Comparison of ENCODE assay signal across 18 cellular contexts in genomic region chr13:50691176-50691681, GRCh38.
DNase-seq lines count a peak whose midpoint lies in the region; ATAC-seq and TF ChIP-seq lines count a peak whose summit lies in the region.
"Had no signal": no experiment of that assay in that cellular context is flagged by ENCODE, and none has a peak within 500 bp of the region (broad histone marks: within the 10 kb centered on the region; RNA-seq: fewer than 3 reads in every experiment).

No MANE protein-coding gene starts in this region.

- H3K9me3 ChIP-seq in KOPT-K1 (ENCODE audit: insufficient read depth, low read length, poor library complexity, severe bottlenecking) = peaks cover 1% of the 10 kb centered on the region

- H3K27ac ChIP-seq in KOPT-K1 (ENCODE audit: low read depth, low read length, poor library complexity, severe bottlenecking) = peak overlapping the region; percentile 33
- H3K27ac ChIP-seq: epithelial cell of prostate, HL-60 had no signal

- CTCF ChIA-PET in activated CD8-positive, alpha-beta memory T cell treated with anti-CD3 and anti-CD28 coated beads, Interleukin-2, amount 10 ng/mL, durations not matched to agents 7 days and 5 days (lab: Charles Lee) = no interaction called here

- TF ChIP-seq CTCF in choroid plexus epithelial cell (conservative IDR thresholded peaks at IDR 0.05; ENCODE audit: low read depth, low read length) (no peak), nephron (IDR thresholded peaks at IDR 0.05; ENCODE audit: unreplicated experiment in 3 of 3) (no peak)

- no peaks in the 10 kb centered on the region for H3K36me3 Mint-ChIP-seq in nephron (ENCODE audit: low read depth)
- no peaks in the 10 kb centered on the region for H3K36me3 Mint-ChIP-seq in activated CD8-positive, alpha-beta memory T cell treated with anti-CD3 and anti-CD28 coated beads, Interleukin-2, amount 10 ng/mL, durations not matched to agents 7 days and 5 days
- H3K36me3 Mint-ChIP-seq: activated naive CD8-positive, alpha-beta T cell; type B pancreatic cell had no signal

- peaks cover 53% of the 10 kb centered on the region for H3K4me1 Mint-ChIP-seq in nephron
- H3K4me1 Mint-ChIP-seq in activated CD8-positive, alpha-beta memory T cell treated with anti-CD3 and anti-CD28 coated beads, Interleukin-2, amount 10 ng/mL, durations not matched to agents 7 days and 5 days = peaks cover 10% of the 10 kb centered on the region

- no peak overlapping the region for H3K4me3 Mint-ChIP-seq in nephron
- H3K4me3 Mint-ChIP-seq in activated CD8-positive, alpha-beta memory T cell treated with anti-CD3 and anti-CD28 coated beads, Interleukin-2, amount 10 ng/mL, durations not matched to agents 7 days and 5 days = no peak overlapping the region
- H3K4me3 Mint-ChIP-seq: activated naive CD8-positive, alpha-beta T cell; T-helper 1 cell treated with Interleukin-12 subunit alpha and Interleukin-12 subunit beta and Interleukin-4 antibody, amounts not matched to agents 30 μg/mL and 1 μg/mL, for 36 hours; type B pancreatic cell had no signal

- no peaks in the 10 kb centered on the region for H3K9me3 Mint-ChIP-seq in nephron
- H3K9me3 Mint-ChIP-seq in activated CD8-positive, alpha-beta memory T cell treated with anti-CD3 and anti-CD28 coated beads, Interleukin-2, amount 10 ng/mL, durations not matched to agents 7 days and 5 days (ENCODE audit: low read depth) = no peaks in the 10 kb centered on the region
- H3K9me3 Mint-ChIP-seq: T-helper 1 cell treated with Interleukin-12 subunit alpha and Interleukin-12 subunit beta and Interleukin-4 antibody, amounts not matched to agents 30 μg/mL and 1 μg/mL, for 36 hours; type B pancreatic cell had no signal

- DNase-seq in OCI-M1 (lab: John Stamatoyannopoulos, UW) (peak; percentile 56), choroid plexus epithelial cell (ENCODE audit: low read depth) (peak; percentile 35), NCI-H2029 (lab: John Stamatoyannopoulos, UW) (no peak), GOT3 (lab: John Stamatoyannopoulos, UW) (no peak)
- DNase-seq in activated CD8-positive, alpha-beta memory T cell treated with anti-CD3 and anti-CD28 coated beads, Interleukin-2, amount 10 ng/mL, durations not matched to agents 7 days and 5 days = no peak
- DNase-seq: activated CD4-positive, alpha-beta T cell treated with anti-CD3 and anti-CD28 coated beads for 4 hours; activated T-cell treated with anti-CD3 and anti-CD28 coated beads for 4 hours; C1 segment of cervical spinal cord; glutamatergic neuron; stimulated activated CD4-positive, alpha-beta T cell treated with anti-CD3 and anti-CD28 coated beads, Interleukin-2, amount 100 ng/mL, for 24 hours had no signal

- no peak for ATAC-seq in HG03354 (IDR thresholded peaks at IDR 0.05; ENCODE audit: poor library complexity, severe bottlenecking, unreplicated experiment)
- no peak for ATAC-seq in activated CD8-positive, alpha-beta memory T cell treated with anti-CD3 and anti-CD28 coated beads, Interleukin-2, amount 10 ng/mL, durations not matched to agents 7 days and 5 days

- H3K27me3 Mint-ChIP-seq in nephron (ENCODE audit: low read depth) = peaks cover 4% of the 10 kb centered on the region
- H3K27me3 Mint-ChIP-seq in activated CD8-positive, alpha-beta memory T cell treated with anti-CD3 and anti-CD28 coated beads, Interleukin-2, amount 10 ng/mL, durations not matched to agents 7 days and 5 days = no peaks in the 10 kb centered on the region
- H3K27me3 Mint-ChIP-seq: activated naive CD8-positive, alpha-beta T cell; type B pancreatic cell had no signal

- peak overlapping the region; percentile 48 to 77 (median 69) for H3K27ac Mint-ChIP-seq in nephron
- no peak overlapping the region for H3K27ac Mint-ChIP-seq in activated CD8-positive, alpha-beta memory T cell treated with anti-CD3 and anti-CD28 coated beads, Interleukin-2, amount 10 ng/mL, durations not matched to agents 7 days and 5 days
- H3K27ac Mint-ChIP-seq: activated naive CD8-positive, alpha-beta T cell; T-helper 1 cell treated with Interleukin-12 subunit alpha and Interleukin-12 subunit beta and Interleukin-4 antibody, amounts not matched to agents 30 μg/mL and 1 μg/mL, for 36 hours; type B pancreatic cell had no signal

- no peak overlapping the region for H3K4me3 ChIP-seq in choroid plexus epithelial cell (ENCODE audit: low read depth, low read length)

- H3K36me3 ChIP-seq in KOPT-K1 (ENCODE audit: insufficient read depth, low read length) = no peaks in the 10 kb centered on the region

Comparison
In these comparisons a context has a peak if more than half of its experiments do, and no peak if none do; other contexts are left out.
1. DNase-seq: peak in OCI-M1 (single experiment) and choroid plexus epithelial cell (single experiment); none in activated CD8-positive, alpha-beta memory T cell treated with anti-CD3 and anti-CD28 coated beads, Interleukin-2, amount 10 ng/mL, durations not matched to agents 7 days and 5 days (single experiment), NCI-H2029 (single experiment) and GOT3 (single experiment).